In the genomic region with DNA sequence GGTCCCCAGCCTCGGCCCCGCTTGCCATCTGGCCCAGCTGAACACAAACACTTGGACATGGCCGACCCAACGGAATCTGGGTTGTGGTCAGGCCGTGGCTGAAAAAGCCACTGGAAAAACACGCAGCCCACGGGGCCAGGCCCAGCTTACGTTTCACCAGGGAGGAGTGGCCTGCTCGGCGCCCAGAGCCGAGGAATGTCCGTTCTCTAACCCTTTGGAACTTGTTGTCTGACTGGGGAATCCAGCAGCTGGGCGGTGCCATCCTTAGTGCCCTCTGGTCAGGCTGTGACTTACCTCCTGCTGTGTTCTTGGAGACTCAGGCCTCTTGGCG, we compare ENCODE assay signal across 17 cellular contexts.
"Had no signal": no experiment of that assay in that cellular context is flagged by ENCODE, and none has a peak within 500 bp of the region (broad histone marks: within the 10 kb centered on the region; RNA-seq: fewer than 3 reads in every experiment).

No MANE protein-coding gene starts in this region.

- H3K4me1 ChIP-seq: foreskin keratinocyte, left lung had no signal

- ATAC-seq: activated T-cell treated with anti-CD3 and anti-CD28 coated beads, Interleukin-2, amount 50 U/mL, for 72 hours; foreskin keratinocyte; heart right ventricle; left lung; mucosa of descending colon; natural killer cell treated with Interleukin-12 subunit alpha and Interleukin-12 subunit beta and Interleukin-15 and Interleukin-18, amount 100 ng/mL, for 72 hours had no signal

- H3K27ac ChIP-seq: brain microvascular endothelial cell, foreskin keratinocyte, heart right ventricle, left lung, stomach had no signal

- H3K4me3 ChIP-seq: heart right ventricle, left lung, mucosa of descending colon, stomach had no signal

- H3K27ac Mint-ChIP-seq: activated CD4-positive, alpha-beta memory T cell treated with anti-CD3 and anti-CD28 coated beads for 36 hours; activated T-cell treated with anti-CD3 and anti-CD28 coated beads, Interleukin-2, amount 50 U/mL, for 72 hours; natural killer cell treated with Interleukin-12 subunit alpha and Interleukin-12 subunit beta and Interleukin-15 and Interleukin-18, amount 100 ng/mL, for 72 hours had no signal

- H3K36me3 Mint-ChIP-seq: activated CD4-positive, alpha-beta memory T cell treated with anti-CD3 and anti-CD28 coated beads for 36 hours; natural killer cell treated with Interleukin-12 subunit alpha and Interleukin-12 subunit beta and Interleukin-15 and Interleukin-18, amount 100 ng/mL, for 72 hours had no signal

- H3K36me3 ChIP-seq: brain microvascular endothelial cell, heart right ventricle, left lung, stomach had no signal

- H3K27me3 Mint-ChIP-seq: activated CD4-positive, alpha-beta memory T cell treated with anti-CD3 and anti-CD28 coated beads for 36 hours; natural killer cell treated with Interleukin-12 subunit alpha and Interleukin-12 subunit beta and Interleukin-15 and Interleukin-18, amount 100 ng/mL, for 72 hours had no signal

- H3K9me3 Mint-ChIP-seq: activated CD4-positive, alpha-beta memory T cell treated with anti-CD3 and anti-CD28 coated beads for 36 hours; activated T-cell treated with anti-CD3 and anti-CD28 coated beads, Interleukin-2, amount 50 U/mL, for 72 hours; natural killer cell treated with Interleukin-12 subunit alpha and Interleukin-12 subunit beta and Interleukin-15 and Interleukin-18, amount 100 ng/mL, for 72 hours had no signal

- H3K9me3 ChIP-seq: mucosa of descending colon, stomach had no signal

- H3K4me3 Mint-ChIP-seq: activated CD4-positive, alpha-beta memory T cell treated with anti-CD3 and anti-CD28 coated beads for 36 hours; activated T-cell treated with anti-CD3 and anti-CD28 coated beads, Interleukin-2, amount 50 U/mL, for 72 hours; natural killer cell treated with Interleukin-12 subunit alpha and Interleukin-12 subunit beta and Interleukin-15 and Interleukin-18, amount 100 ng/mL, for 72 hours had no signal

- DNase-seq: activated CD4-positive, alpha-beta memory T cell treated with anti-CD3 and anti-CD28 coated beads for 36 hours; activated CD4-positive, alpha-beta T cell treated with anti-CD3 and anti-CD28 coated beads for 1 hour; activated CD8-positive, alpha-beta memory T cell treated with anti-CD3 and anti-CD28 coated beads, Interleukin-2, amount 50 U/mL, for 4 hours; activated naive CD4-positive, alpha-beta T cell treated with Interleukin-2 at 50 U/mL for 16 hours; activated T-cell treated with anti-CD3 and anti-CD28 coated beads, Interleukin-2, amount 50 U/mL, for 72 hours; brain microvascular endothelial cell; cerebellar nuclear complex; foreskin keratinocyte; heart right ventricle; islet precursor cell; left lung; mucosa of descending colon; stimulated activated CD4-positive, alpha-beta T cell treated with anti-CD3 and anti-CD28 coated beads, Interleukin-15, amount 100 ng/mL, for 24 hours; stimulated activated CD4-positive, alpha-beta T cell treated with anti-CD3 and anti-CD28 coated beads, Interleukin-4, amount 100 ng/mL, for 24 hours; stomach; T-helper 9 cell had no signal
